8 cellular contexts compared by ENCODE assay signal in genomic region chr19:43463381-43464088, GRCh38. TPM values are rescaled to one million over a fixed set of nuclear protein-coding genes. Genes with fewer than 3 reads are reported as not detected.
DNase-seq lines count a peak whose midpoint lies in the region; ATAC-seq and TF ChIP-seq lines count a peak whose summit lies in the region.

No MANE protein-coding gene starts in this region.

- no peak for TF ChIP-seq POLR2A in stomach (IDR thresholded peaks at IDR 0.05)

- peaks cover 7% of the 10 kb centered on the region for H3K4me1 ChIP-seq in DOHH2 (ENCODE audit: control insufficient read depth, low read length)
- H3K4me1 ChIP-seq in neural progenitor cell: no peaks in the 10 kb centered on the region
- peaks cover 7 to 33% (median 20%) of the 10 kb centered on the region in 4 donors for H3K4me1 ChIP-seq in stomach

- WGBS in stomach, 5 donors: 0 to 1% (median 0%) methylated on average over 23 to 54 of the region's 54 CpGs

- no peaks in the 10 kb centered on the region for H3K36me3 Mint-ChIP-seq in neural progenitor cell

- peak overlapping the region; percentile 59 for H3K4me2 ChIP-seq in DOHH2 (ENCODE audit: low read length)
- H3K4me2 ChIP-seq in neural progenitor cell: peak overlapping the region; percentile 67

- peak overlapping the region; percentile 93 for H3K4me3 Mint-ChIP-seq in neural progenitor cell

- H3K79me2 ChIP-seq in DOHH2 (ENCODE audit: control insufficient read depth, low read length) (no peaks in the 10 kb centered on the region), neural progenitor cell (ENCODE audit: low read depth) (no peaks in the 10 kb centered on the region)

- peak overlapping the region; percentile 98 for H2AFZ ChIP-seq in neural progenitor cell (replicated peaks)

- no peaks in the 10 kb centered on the region for H3F3A ChIP-seq in DOHH2 (ENCODE audit: control insufficient read depth, insufficient read depth)
- peaks cover 13% of the 10 kb centered on the region for H3F3A ChIP-seq in neural progenitor cell (ENCODE audit: low read depth)

- peaks cover 37% of the 10 kb centered on the region for H3K27me3 Mint-ChIP-seq in neural progenitor cell (ENCODE audit: insufficient read depth, low read depth)

- ATAC-seq in GM21825 (IDR thresholded peaks at IDR 0.05; ENCODE audit: unreplicated experiment): peak; percentile 72

- no peak for TF ChIP-seq EP300 in stomach (IDR thresholded peaks at IDR 0.05)

- H3K36me3 ChIP-seq in DOHH2 (ENCODE audit: control insufficient read depth, low read length) (no peaks in the 10 kb centered on the region), KOPT-K1 (ENCODE audit: insufficient read depth, low read length) (no peaks in the 10 kb centered on the region), neural progenitor cell (no peaks in the 10 kb centered on the region), stomach (no peaks in the 10 kb centered on the region)

- TF ChIP-seq CTCF in DOHH2 (IDR thresholded peaks at IDR 0.05; ENCODE audit: low read depth, low read length, poor library complexity, severe bottlenecking) (no peak), neural progenitor cell (IDR thresholded peaks at IDR 0.05) (no peak), stomach (IDR thresholded peaks at IDR 0.05) (no peak)

- H3K4me3 ChIP-seq in DOHH2 (ENCODE audit: low read length) (peak overlapping the region; percentile 69), neural progenitor cell (peak overlapping the region; percentile 77), stomach (peak overlapping the region; percentile 57 to 68 (median 64))

- no peak overlapping the region for H3K27ac ChIP-seq in DOHH2 (ENCODE audit: low read depth, low read length)
- H3K27ac ChIP-seq in KOPT-K1 (ENCODE audit: low read depth, low read length, poor library complexity, severe bottlenecking): peak overlapping the region; percentile 37
- no peak overlapping the region for H3K27ac ChIP-seq in neural progenitor cell
- H3K27ac ChIP-seq in stomach: peak overlapping the region; percentile 66 to 92 (median 87)

- no peak overlapping the region for H3K9ac ChIP-seq in neural progenitor cell

- no peaks in the 10 kb centered on the region; the same call in 1 of the 2 replicates for H3K9me3 ChIP-seq in DOHH2 (ENCODE audit: control insufficient read depth, insufficient read depth, low read length)
- H3K9me3 ChIP-seq in KOPT-K1 (ENCODE audit: insufficient read depth, low read length, poor library complexity, severe bottlenecking): no peaks in the 10 kb centered on the region
- H3K9me3 ChIP-seq in neural progenitor cell (ENCODE audit: low read depth): no peaks in the 10 kb centered on the region
- H3K9me3 ChIP-seq in stomach: no peaks in the 10 kb centered on the region

- peak; percentile 94 for DNase-seq in SIG-M5 treated with dmso at 0.1 percent for 504 hours (lab: John Stamatoyannopoulos, UW; ENCODE audit: unreplicated experiment)
- DNase-seq in activated gamma-delta T cell treated with anti-CD3 and anti-CD28 coated beads, Interleukin-2, amount 50 U/mL, for 16 hours (ENCODE audit: low read depth): peak; percentile 98
- DNase-seq in foreskin melanocyte: peak; percentile 94
- DNase-seq in neural progenitor cell (ENCODE audit: low spot score): peak; percentile 97
- peak; percentile 99 for DNase-seq in stomach

- no peak overlapping the region for H3K27ac Mint-ChIP-seq in neural progenitor cell

- no peaks in the 10 kb centered on the region for H3K9me3 Mint-ChIP-seq in neural progenitor cell

- no peaks in the 10 kb centered on the region for H4K20me1 ChIP-seq in DOHH2 (ENCODE audit: control insufficient read depth, insufficient read depth, low read depth, low read length)
- H4K20me1 ChIP-seq in neural progenitor cell (ENCODE audit: low read depth): no peaks in the 10 kb centered on the region

- no peaks in the 10 kb centered on the region for H3K9me2 ChIP-seq in DOHH2 (replicated peaks; ENCODE audit: control insufficient read depth, low read length)

- H3K27me3 ChIP-seq in DOHH2 (ENCODE audit: control insufficient read depth, low read length): no peaks in the 10 kb centered on the region
- peaks cover 63% of the 10 kb centered on the region for H3K27me3 ChIP-seq in neural progenitor cell
- H3K27me3 ChIP-seq in stomach: peaks cover 0 to 12% (median 0%) of the 10 kb centered on the region in 3 donors

- peaks cover 10% of the 10 kb centered on the region for H3K4me1 Mint-ChIP-seq in neural progenitor cell

- intact Hi-C loops in stomach (cut with DNase I; ENCODE audit: low total_unique reads): loop anchor here (10.0 kb wide), 1 partner anchor 201 kb away; no protein-coding TSS in a partner anchor

RNA-seq across cellular contexts. Expression of gene LYPD3, which starts 1.9 kb away (rescaled TPM):
- total RNA-seq in neural progenitor cell (ENCODE audit: low replicate concordance) (0.24 and 0.37 TPM in 2 replicates), stomach (under 1 TPM in 3 of 5 donors, not detected in 2; 0.29 to 0.55 (median 0.45) TPM)
- 10 to 100 TPM in 1 of 3 donors, 1 to 10 TPM in 1, under 1 TPM in 1; 0.76 to 72.4 (median 2.2) TPM for polyA plus RNA-seq in stomach

RNA-seq across cellular contexts. Expression of gene PHLDB3, which starts 41.0 kb away (rescaled TPM):
- total RNA-seq in neural progenitor cell (ENCODE audit: low replicate concordance): 3.4 and 21.9 TPM in 2 replicates
- 10 to 100 TPM in 1 of 5 donors, 1 to 10 TPM in 3, not detected in 1; 2.0 to 55.3 (median 8.5) TPM for total RNA-seq in stomach
- 10 to 100 TPM in 2 of 3 donors, 1 to 10 TPM in 1; 9.5 to 24.9 (median 13.9) TPM for polyA plus RNA-seq in stomach

RNA-seq across cellular contexts. Expression of gene TEX101, which starts 48.8 kb away (rescaled TPM):
- total RNA-seq in neural progenitor cell (ENCODE audit: low replicate concordance): not detected in 2 replicates
- total RNA-seq in stomach: not detected
- under 1 TPM in 1 of 3 donors, not detected in 2; 0.28 TPM for polyA plus RNA-seq in stomach

Comparison
In these comparisons a context has a peak if more than half of its experiments do, and no peak if none do; other contexts are left out.
1. H3K27ac ChIP-seq: peak in KOPT-K1 (single experiment) and stomach (5 of 5); none in DOHH2 (single experiment) and neural progenitor cell (single experiment).
2. Peak in every context shown above with its lines, with median percentiles within 50 percentile points of each other: H3K4me3 ChIP-seq and DNase-seq.